In the genomic region with DNA sequence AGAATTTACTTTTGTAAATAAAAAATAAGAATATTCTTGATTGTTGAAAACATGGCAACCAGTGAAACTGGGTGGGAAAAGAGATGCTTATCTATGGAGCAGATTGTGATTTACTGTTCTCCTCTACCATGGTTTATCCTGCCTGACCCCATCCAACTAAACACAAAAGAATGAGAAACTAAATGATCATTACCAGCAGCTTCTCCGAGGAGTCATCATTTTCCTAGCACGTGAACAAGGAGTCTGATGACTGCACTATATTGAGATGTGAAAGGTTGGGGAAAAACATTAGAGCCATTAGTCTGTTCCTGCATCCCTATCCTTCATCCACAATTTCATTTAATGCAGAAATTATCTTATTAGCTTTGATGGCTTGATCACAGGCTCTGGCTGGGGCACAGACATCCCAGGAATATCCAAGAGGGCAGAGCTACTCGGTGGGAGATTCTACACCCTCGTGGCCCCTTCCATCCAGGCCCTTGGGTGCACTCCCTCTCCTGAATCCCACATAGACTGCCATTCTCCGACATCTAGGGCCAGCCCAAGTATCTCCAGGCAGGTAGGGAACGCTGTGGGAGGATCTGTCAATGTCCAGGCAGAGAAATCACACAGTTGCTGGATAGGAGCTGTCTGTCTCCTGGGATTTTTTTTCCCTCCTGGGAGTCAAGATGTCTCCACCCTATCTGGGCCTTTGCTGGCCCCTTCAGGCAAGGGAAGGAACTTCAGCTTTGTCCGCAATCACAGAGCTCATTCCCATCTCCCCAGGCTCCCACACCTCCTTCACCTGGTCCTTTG, we compare ENCODE assay signal across 7 cellular contexts. TPM values are rescaled to one million over a fixed set of nuclear protein-coding genes. Genes with fewer than 3 reads are reported as not detected.
A peak's percentile ranks its signal among the peaks of the same experiment; 100 is the strongest.
DNase-seq lines count a peak whose midpoint lies in the region; ATAC-seq and TF ChIP-seq lines count a peak whose summit lies in the region.

No MANE protein-coding gene starts in this region.

- peak overlapping the region; percentile 20 for H2AFZ ChIP-seq in neural progenitor cell (replicated peaks)

- TF ChIP-seq CTCF in neural progenitor cell (IDR thresholded peaks at IDR 0.05): peak; percentile 65

- H3K4me3 Mint-ChIP-seq in neural progenitor cell: no peak overlapping the region

- ATAC-seq in GM18867 (IDR thresholded peaks at IDR 0.05; ENCODE audit: unreplicated experiment) (no peak), GM21367 (IDR thresholded peaks at IDR 0.05; ENCODE audit: unreplicated experiment) (no peak)

- H3K36me3 Mint-ChIP-seq in neural progenitor cell: no peaks in the 10 kb centered on the region

- no peaks in the 10 kb centered on the region for H3K4me1 ChIP-seq in neural progenitor cell

- no peak overlapping the region for H3K27ac ChIP-seq in neural progenitor cell

- DNase-seq in GM03348 (ENCODE audit: low spot score) (peak; percentile 82), HuH-7.5 (ENCODE audit: low spot score) (peak; percentile 65), RPMI7951 (ENCODE audit: low read depth) (peak; percentile 41), erythroblast (lab: John Stamatoyannopoulos, UW) (peak; percentile 10 to 36), neural progenitor cell (ENCODE audit: low spot score) (peak; percentile 69)

- no peaks in the 10 kb centered on the region for H4K20me1 ChIP-seq in neural progenitor cell (ENCODE audit: low read depth)

- no peak overlapping the region for H3K4me3 ChIP-seq in neural progenitor cell

- H3K27ac Mint-ChIP-seq in neural progenitor cell: no peak overlapping the region

- H3K4me1 Mint-ChIP-seq in neural progenitor cell: no peaks in the 10 kb centered on the region

- no peak overlapping the region for H3K9ac ChIP-seq in neural progenitor cell

- no peaks in the 10 kb centered on the region for H3K79me2 ChIP-seq in neural progenitor cell (ENCODE audit: low read depth)

- H3K9me3 Mint-ChIP-seq in neural progenitor cell: no peaks in the 10 kb centered on the region

- H3K9me3 ChIP-seq in neural progenitor cell (ENCODE audit: low read depth): no peaks in the 10 kb centered on the region

- no peak overlapping the region for H3K4me2 ChIP-seq in neural progenitor cell

- no peaks in the 10 kb centered on the region for H3K27me3 ChIP-seq in neural progenitor cell

- no peaks in the 10 kb centered on the region for H3K27me3 Mint-ChIP-seq in neural progenitor cell (ENCODE audit: insufficient read depth, low read depth)

- no peaks in the 10 kb centered on the region for H3K36me3 ChIP-seq in neural progenitor cell

- no peaks in the 10 kb centered on the region for H3F3A ChIP-seq in neural progenitor cell (ENCODE audit: low read depth)

- no peak for TF ChIP-seq POLR2A in erythroblast (IDR thresholded peaks at IDR 0.05; ENCODE audit: low read length)

RNA-seq across cellular contexts. Expression of a gene that starts 43.3 kb away (rescaled TPM):
- total RNA-seq in RPMI7951 (2014; rRNA removed; shearing (Covaris generic)): 25.1 and 48.0 TPM in 2 replicates
- total RNA-seq in neural progenitor cell (ENCODE audit: low replicate concordance): 18.6 and 20.4 TPM in 2 replicates

Comparison
In these comparisons a context has a peak if more than half of its experiments do, and no peak if none do; other contexts are left out.
1. DNase-seq: peak in every context shown above with its lines; median percentile 82 in GM03348; 69 in neural progenitor cell; 65 in HuH-7.5; 41 in RPMI7951; 23 in erythroblast.